13 cellular contexts compared by ENCODE assay signal in genomic region chr1:1966086-1966740, GRCh38. TPM values are rescaled to one million over a fixed set of nuclear protein-coding genes. Genes with fewer than 3 reads are reported as not detected.
"Had no signal": no experiment of that assay in that cellular context is flagged by ENCODE, and none has a peak within 500 bp of the region (broad histone marks: within the 10 kb centered on the region; RNA-seq: fewer than 3 reads in every experiment).

No MANE protein-coding gene starts in this region.

- DNase-seq: activated CD4-positive, alpha-beta T cell treated with anti-CD3 and anti-CD28 coated beads for 48 hours; activated naive CD4-positive, alpha-beta T cell treated with Interleukin-2 at 50 U/mL for 16 hours; midbrain; spleen; stimulated activated CD4-positive, alpha-beta T cell treated with anti-CD3 and anti-CD28 coated beads, Interleukin-2, amount 100 ng/mL, for 24 hours; stimulated activated naive CD4-positive, alpha-beta T cell; trophoblast cell had no signal

- ATAC-seq: gastroesophageal sphincter, sciatic nerve, WTC11 had no signal

- H3K4me3 Mint-ChIP-seq: WTC11 had no signal

- H3K27ac Mint-ChIP-seq: WTC11 had no signal

- H3K36me3 Mint-ChIP-seq: WTC11 had no signal

RNA-seq across cellular contexts. Expression of gene CFAP74, which starts 37.4 kb away (rescaled TPM):
- total RNA-seq: cardiac septum, epithelial cell of proximal tubule had no signal

RNA-seq across cellular contexts. Expression of gene CALML6, which starts 51.2 kb away (rescaled TPM):
- total RNA-seq: epithelial cell of proximal tubule had no signal

RNA-seq across cellular contexts. Expression of gene GABRD, which starts 52.9 kb away (rescaled TPM):
- total RNA-seq: epithelial cell of proximal tubule, liver, sciatic nerve had no signal
